In genomic region chr6:158460602-158461092, GRCh38 we compare ENCODE assay signal across 15 cellular contexts.
DNase-seq lines count a peak whose midpoint lies in the region; ATAC-seq and TF ChIP-seq lines count a peak whose summit lies in the region.
"Had no signal": no experiment of that assay in that cellular context is flagged by ENCODE, and none has a peak within 500 bp of the region (broad histone marks: within the 10 kb centered on the region; RNA-seq: fewer than 3 reads in every experiment).

No MANE protein-coding gene starts in this region.

- ATAC-seq in GM18867 (IDR thresholded peaks at IDR 0.05; ENCODE audit: unreplicated experiment): no peak
- ATAC-seq in HG03442 (IDR thresholded peaks at IDR 0.05; ENCODE audit: unreplicated experiment): no peak
- ATAC-seq: heart left ventricle had no signal

- no peaks in the 10 kb centered on the region for H3K27me3 Mint-ChIP-seq in HFFc6 (ENCODE audit: insufficient read depth)
- H3K27me3 Mint-ChIP-seq: activated naive CD8-positive, alpha-beta T cell had no signal

- peaks cover 15% of the 10 kb centered on the region for H3K36me3 Mint-ChIP-seq in HFFc6 (ENCODE audit: low read depth)

- no peaks in the 10 kb centered on the region for H3K9me3 Mint-ChIP-seq in HFFc6

- DNase-seq in AG08395 (ENCODE audit: low spot score) (peak; percentile 61), HFFc6 (peak; percentile 65), astrocyte of the cerebellum (ENCODE audit: low read depth) (peak; percentile 51), foreskin melanocyte (peak; percentile 90), retina (no peak), NCI-H2227 treated with DMSO at 0.1 percent for 48 hours (lab: John Stamatoyannopoulos, UW) (no peak)
- DNase-seq: activated CD8-positive, alpha-beta memory T cell treated with anti-CD3 and anti-CD28 coated beads for 24 hours; AML-193; heart left ventricle; left ventricle myocardium inferior; NCI-H510A treated with DMSO at 0.1 percent for 48 hours; stimulated activated CD8-positive, alpha-beta memory T cell treated with anti-CD3 and anti-CD28 coated beads, Interleukin-4, amount 100 ng/mL, for 48 hours had no signal

- H3K4me3 ChIP-seq in astrocyte of the cerebellum (ENCODE audit: low read depth, low read length): no peak overlapping the region
- H3K4me3 ChIP-seq: heart left ventricle, left ventricle myocardium inferior had no signal

- TF ChIP-seq CTCF in HFFc6 (IDR thresholded peaks at IDR 0.05) (no peak), astrocyte of the cerebellum (IDR thresholded peaks at IDR 0.05; ENCODE audit: low read depth, low read length, missing control alignments) (no peak)

- in situ Hi-C loops in astrocyte of the cerebellum (cut with HindIII; ENCODE audit: low sequenced_read_pairs): no loop called here

- H3K4me3 Mint-ChIP-seq in HFFc6: no peak overlapping the region
- H3K4me3 Mint-ChIP-seq: activated naive CD8-positive, alpha-beta T cell had no signal

- H3K27ac Mint-ChIP-seq in HFFc6: peak overlapping the region; percentile 10; the same call in 1 of the 2 replicates
- H3K27ac Mint-ChIP-seq: activated naive CD8-positive, alpha-beta T cell had no signal

- H3K4me1 Mint-ChIP-seq in HFFc6 (ENCODE audit: low read depth): peaks cover 47% of the 10 kb centered on the region

Comparison
In these comparisons a context has a peak if more than half of its experiments do, and no peak if none do; other contexts are left out.
1. DNase-seq: peak in AG08395 (single experiment), HFFc6 (single experiment), astrocyte of the cerebellum (single experiment) and foreskin melanocyte (single experiment); none in retina (single experiment) and NCI-H2227 treated with DMSO at 0.1 percent for 48 hours (single experiment).